ENCODE assay signal across 19 cellular contexts in genomic region chr1:28190996-28191645, GRCh38. TPM values are rescaled to one million over a fixed set of nuclear protein-coding genes. Genes with fewer than 3 reads are reported as not detected.
DNase-seq lines count a peak whose midpoint lies in the region; ATAC-seq, FAIRE-seq and TF ChIP-seq lines count a peak whose summit lies in the region.
"Had no signal": no experiment of that assay in that cellular context is flagged by ENCODE, and none has a peak within 500 bp of the region (broad histone marks: within the 10 kb centered on the region; RNA-seq: fewer than 3 reads in every experiment).

No MANE protein-coding gene starts in this region.

- no peaks in the 10 kb centered on the region for H3K4me1 Mint-ChIP-seq in activated naive CD4-positive, alpha-beta T cell treated with anti-CD3 and anti-CD28 coated beads, Interleukin-2, amount 10 ng/mL, durations not matched to agents 7 days and 5 days
- H3K4me1 Mint-ChIP-seq: stimulated activated naive CD8-positive, alpha-beta T cell treated with anti-CD3 and anti-CD28 coated beads, Interleukin-15, amount 100 ng/mL, for 72 hours had no signal

- intact Hi-C loops in spleen (cut with DNase I; ENCODE audit: low total_unique reads), result no loop called here

- DNase-seq in activated naive CD4-positive, alpha-beta T cell treated with anti-CD3 and anti-CD28 coated beads, Interleukin-2, amount 10 ng/mL, durations not matched to agents 7 days and 5 days, result no peak
- DNase-seq in activated naive CD4-positive, alpha-beta T cell treated with anti-CD3 and anti-CD28 coated beads, Interleukin-2, amount 50 U/mL, for 16 hours, result no peak
- no peak for DNase-seq in RWPE2 (ENCODE audit: low spot score)
- peak; percentile 19 for DNase-seq in fibroblast of villous mesenchyme (ENCODE audit: low read depth)
- no peak for DNase-seq in spleen
- no peak for DNase-seq in NCI-H1417 treated with DMSO at 0.1 percent for 48 hours (lab: John Stamatoyannopoulos, UW)
- no peak for DNase-seq in H54 (ENCODE audit: insufficient read length, low spot score)
- DNase-seq: activated CD4-positive, alpha-beta T cell treated with anti-CD3 and anti-CD28 coated beads, Interleukin-2, amount 10 ng/mL, durations not matched to agents 24 days and 14 days; amygdala; DMS79; mesendoderm; small intestine; stimulated activated naive CD8-positive, alpha-beta T cell treated with anti-CD3 and anti-CD28 coated beads, Interleukin-15, amount 100 ng/mL, for 72 hours had no signal

- H3K4me1 ChIP-seq in RWPE2 (ENCODE audit: insufficient read depth, poor library complexity, severe bottlenecking) (peaks cover 20% of the 10 kb centered on the region), spleen (peaks cover 0 to 44% (median 14%) of the 10 kb centered on the region in 6 donors)

- peak overlapping the region; percentile 60 for H3K27ac Mint-ChIP-seq in activated naive CD4-positive, alpha-beta T cell treated with anti-CD3 and anti-CD28 coated beads, Interleukin-2, amount 10 ng/mL, durations not matched to agents 7 days and 5 days
- H3K27ac Mint-ChIP-seq: activated CD4-positive, alpha-beta T cell treated with anti-CD3 and anti-CD28 coated beads, Interleukin-2, amount 10 ng/mL, durations not matched to agents 24 days and 14 days; activated T-helper 1 cell treated with anti-CD3 and anti-CD28 coated beads, Interleukin-12 subunit alpha, Interleukin-12 subunit beta, Interleukin-2, Interleukin-4 antibody, amounts not matched to agents 30 ng/mL and 10 ng/mL and 1 ng/mL, durations not matched to agents 14 hours and 24 hours and 36 hours; stimulated activated naive CD8-positive, alpha-beta T cell treated with anti-CD3 and anti-CD28 coated beads, Interleukin-15, amount 100 ng/mL, for 72 hours; T-helper 2 cell treated with Interferon-gamma antibody and Interleukin-4, amounts not matched to agents 5 μg/mL and 100 μg/mL, for 36 hours had no signal

- H3K36me3 Mint-ChIP-seq in activated naive CD4-positive, alpha-beta T cell treated with anti-CD3 and anti-CD28 coated beads, Interleukin-2, amount 10 ng/mL, durations not matched to agents 7 days and 5 days, result no peaks in the 10 kb centered on the region

- no peaks in the 10 kb centered on the region; the same call in none of the 2 replicates for H3K36me3 ChIP-seq in RWPE2 (ENCODE audit: low read depth)
- H3K36me3 ChIP-seq in spleen, result peaks cover 0 to 18% (median 0%) of the 10 kb centered on the region in 6 donors

- no peak for TF ChIP-seq POLR2A in spleen (IDR thresholded peaks at IDR 0.05)
- no peak for TF ChIP-seq POLR2A in H54 (IDR thresholded peaks at IDR 0.05; ENCODE audit: low read depth, low read length)

- no peak overlapping the region for H3K4me3 Mint-ChIP-seq in activated naive CD4-positive, alpha-beta T cell treated with anti-CD3 and anti-CD28 coated beads, Interleukin-2, amount 10 ng/mL, durations not matched to agents 7 days and 5 days
- H3K4me3 Mint-ChIP-seq: activated CD4-positive, alpha-beta T cell treated with anti-CD3 and anti-CD28 coated beads, Interleukin-2, amount 10 ng/mL, durations not matched to agents 24 days and 14 days; activated T-helper 1 cell treated with anti-CD3 and anti-CD28 coated beads, Interleukin-12 subunit alpha, Interleukin-12 subunit beta, Interleukin-2, Interleukin-4 antibody, amounts not matched to agents 30 ng/mL and 10 ng/mL and 1 ng/mL, durations not matched to agents 14 hours and 24 hours and 36 hours; stimulated activated naive CD8-positive, alpha-beta T cell treated with anti-CD3 and anti-CD28 coated beads, Interleukin-15, amount 100 ng/mL, for 72 hours; T-helper 2 cell treated with Interferon-gamma antibody and Interleukin-4, amounts not matched to agents 5 μg/mL and 100 μg/mL, for 36 hours had no signal

- TF ChIP-seq CTCF in RWPE2 (IDR thresholded peaks at IDR 0.05; ENCODE audit: poor library complexity, severe bottlenecking), result no peak
- no peak for TF ChIP-seq CTCF in fibroblast of villous mesenchyme (IDR thresholded peaks at IDR 0.05; ENCODE audit: insufficient read depth, low read depth, low read length)
- TF ChIP-seq CTCF in spleen (IDR thresholded peaks at IDR 0.05 in 8 of 11, conservative IDR thresholded peaks at IDR 0.05 in 3 of 11), result no peak

- H3K9me3 ChIP-seq in RWPE2 (ENCODE audit: severe bottlenecking), result no peaks in the 10 kb centered on the region
- H3K9me3 ChIP-seq in spleen, result no peaks in the 10 kb centered on the region

- ATAC-seq in RWPE2 (ENCODE audit: low read depth) (no peak), HG03460 (IDR thresholded peaks at IDR 0.05; ENCODE audit: unreplicated experiment) (no peak)
- ATAC-seq: HCT116; stimulated activated naive CD8-positive, alpha-beta T cell treated with anti-CD3 and anti-CD28 coated beads, Interleukin-15, amount 100 ng/mL, for 72 hours had no signal

- CTCF ChIA-PET in activated naive CD4-positive, alpha-beta T cell treated with anti-CD3 and anti-CD28 coated beads, Interleukin-2, amount 10 ng/mL, durations not matched to agents 7 days and 5 days (lab: Charles Lee), result no interaction called here

- WGBS in spleen, 5 donors, result 63 to 79% (median 76%) methylated on average over 12 of the region's 12 CpGs

- H3K9me3 Mint-ChIP-seq in activated naive CD4-positive, alpha-beta T cell treated with anti-CD3 and anti-CD28 coated beads, Interleukin-2, amount 10 ng/mL, durations not matched to agents 7 days and 5 days, result no peaks in the 10 kb centered on the region
- H3K9me3 Mint-ChIP-seq: activated CD4-positive, alpha-beta T cell treated with anti-CD3 and anti-CD28 coated beads, Interleukin-2, amount 10 ng/mL, durations not matched to agents 24 days and 14 days; activated T-helper 1 cell treated with anti-CD3 and anti-CD28 coated beads, Interleukin-12 subunit alpha, Interleukin-12 subunit beta, Interleukin-2, Interleukin-4 antibody, amounts not matched to agents 30 ng/mL and 10 ng/mL and 1 ng/mL, durations not matched to agents 14 hours and 24 hours and 36 hours; stimulated activated naive CD8-positive, alpha-beta T cell treated with anti-CD3 and anti-CD28 coated beads, Interleukin-15, amount 100 ng/mL, for 72 hours; T-helper 2 cell treated with Interferon-gamma antibody and Interleukin-4, amounts not matched to agents 5 μg/mL and 100 μg/mL, for 36 hours had no signal

- H3K4me3 ChIP-seq in RWPE2 (ENCODE audit: severe bottlenecking) (no peak overlapping the region), fibroblast of villous mesenchyme (ENCODE audit: low read depth, low read length) (no peak overlapping the region), spleen (no peak overlapping the region)
- H3K4me3 ChIP-seq: coronary artery had no signal

- no peak for FAIRE-seq in H54 (lab: Jason Lieb, UNC)
- FAIRE-seq: small intestine had no signal

- H3K27ac ChIP-seq in RWPE2 (ENCODE audit: poor library complexity, severe bottlenecking) (peak overlapping the region; percentile 3), spleen (peak overlapping the region in 6 of 8 donors; percentile 27 to 67 (median 56))
- H3K27ac ChIP-seq: coronary artery had no signal

- peaks cover 25% of the 10 kb centered on the region for H3K27me3 Mint-ChIP-seq in activated naive CD4-positive, alpha-beta T cell treated with anti-CD3 and anti-CD28 coated beads, Interleukin-2, amount 10 ng/mL, durations not matched to agents 7 days and 5 days
- H3K27me3 Mint-ChIP-seq: stimulated activated naive CD8-positive, alpha-beta T cell treated with anti-CD3 and anti-CD28 coated beads, Interleukin-15, amount 100 ng/mL, for 72 hours had no signal

- H3K27me3 ChIP-seq in RWPE2 (ENCODE audit: insufficient read depth, poor library complexity, severe bottlenecking) (no peaks in the 10 kb centered on the region), spleen (replicated peaks in 1 of 7) (no peaks in the 10 kb centered on the region)

RNA-seq across cellular contexts. Expression of gene PTAFR, which starts 14.6 kb away (rescaled TPM):
- total RNA-seq in fibroblast of villous mesenchyme (under 0.01 TPM in 2 replicates), spleen (10 to 100 TPM; 13.8 to 32.2 (median 28.2) TPM)
- 1 to 10 TPM; 5.0 to 7.5 (median 5.7) TPM for polyA plus RNA-seq in spleen
- total RNA-seq: NCI-H460 had no signal

RNA-seq across cellular contexts. Expression of gene DNAJC8, which starts 41.7 kb away (rescaled TPM):
- total RNA-seq in fibroblast of villous mesenchyme (68.0 and 81.6 TPM in 2 replicates), spleen (10 to 100 TPM; 52.0 to 71.0 (median 60.8) TPM)
- 10 to 100 TPM; 63.8 to 95.9 (median 92.8) TPM for polyA plus RNA-seq in spleen

RNA-seq across cellular contexts. Expression of gene ATP5IF1, which starts 44.8 kb away (rescaled TPM):
- 89.4 and 101 TPM in 2 replicates for total RNA-seq in fibroblast of villous mesenchyme
- 100 to 1,000 TPM in 3 of 7 donors, 10 to 100 TPM in 4; 75.4 to 231 (median 97.1) TPM for total RNA-seq in spleen
- 100 to 1,000 TPM; 340 to 411 (median 378) TPM for polyA plus RNA-seq in spleen

Comparison
In these comparisons a context has a peak if more than half of its experiments do, and no peak if none do; other contexts are left out.
1. RNA of gene PTAFR, which starts 14.6 kb away (total RNA-seq): 13.8 to 32.2 TPM in spleen; under 0.01 TPM in fibroblast of villous mesenchyme; every median in the first group is over 10 times any median in the second.